Comparison of ENCODE assay signal across 1 cellular context in the genomic region with DNA sequence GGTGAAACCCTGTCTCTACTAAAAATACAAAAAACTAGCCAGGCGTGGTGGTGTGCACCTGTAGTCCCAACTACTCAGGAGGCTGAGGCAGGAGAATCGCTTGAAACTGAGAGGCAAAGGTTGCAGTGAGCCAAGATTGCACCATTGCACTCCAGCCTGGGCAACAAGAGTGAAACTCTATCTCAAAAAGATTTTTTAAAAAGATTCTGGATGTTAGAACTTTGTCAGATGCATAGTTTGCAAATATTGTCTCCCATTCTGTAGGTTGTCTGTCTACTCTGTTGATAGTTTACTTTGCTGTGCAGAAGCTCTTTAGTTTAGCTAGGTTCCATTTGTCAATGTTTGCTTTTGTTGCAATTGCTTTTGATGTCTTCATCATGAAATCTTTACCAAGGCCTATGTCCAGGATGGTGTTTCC.
TF ChIP-seq lines count a peak whose summit lies in the region.
"Not testable (repeated sequence)": the region's sequence is repeated elsewhere in the genome, so short reads cannot be mapped to it uniquely, and the experiment has no call there.

No MANE protein-coding gene starts in this region.

TF ChIP-seq in HepG2, 621 proteins besides CTCF, POLR2A, EP300 and RAD21 (continued from another document and continues in another):
- TF ChIP-seq TBL1XR1 (IDR thresholded peaks at IDR 0.05; ENCODE audit: borderline replicate concordance, low read length, partially characterized antibody) (peak; percentile 40), BRD4 (CRISPR knock-in tag; IDR thresholded peaks at IDR 0.05) (0 out of 2 replicates have a peak, but pooled peaks have one; percentile 59), AHDC1 (CRISPR knock-in tag; IDR thresholded peaks at IDR 0.05; ENCODE audit: borderline replicate concordance) (peak; percentile 98), ZFY (CRISPR knock-in tag; IDR thresholded peaks at IDR 0.05) (peak; percentile 36; the same call in 1 of the 2 replicates), ZNF609 (CRISPR knock-in tag; IDR thresholded peaks at IDR 0.05; ENCODE audit: borderline replicate concordance) (peak; percentile 94), NONO (CRISPR knock-in tag; conservative IDR thresholded peaks at IDR 0.05) (peak; percentile 69; the same call in 1 of the 2 replicates), KMT2A (CRISPR knock-in tag; IDR thresholded peaks at IDR 0.05) (0 out of 2 replicates have a peak, but pooled peaks have one; percentile 32), TCF7L2 (IDR thresholded peaks at IDR 0.05; ENCODE audit: low read depth, low read length) (peak; percentile 83), DMAP1 (CRISPR knock-in tag; IDR thresholded peaks at IDR 0.05) (peak; percentile 30; the same call in 1 of the 2 replicates), ZNF710 (CRISPR knock-in tag; IDR thresholded peaks at IDR 0.05; ENCODE audit: borderline replicate concordance) (peak; percentile 51; the same call in 1 of the 2 replicates), FOXO1 (CRISPR knock-in tag; IDR thresholded peaks at IDR 0.05) (peak; percentile 89), CREM (IDR thresholded peaks at IDR 0.05) (peak; percentile 95), SOX5 (CRISPR knock-in tag; IDR thresholded peaks at IDR 0.05; ENCODE audit: borderline replicate concordance) (peak; percentile 94), ATF3 (CRISPR knock-in tag; IDR thresholded peaks at IDR 0.05) (0 out of 2 replicates have a peak, but pooled peaks have one; percentile 26), SP5 (CRISPR knock-in tag; IDR thresholded peaks at IDR 0.05; ENCODE audit: borderline replicate concordance, low read depth) (peak; percentile 32; the same call in 1 of the 2 replicates), ZNF503 (CRISPR knock-in tag; IDR thresholded peaks at IDR 0.05) (peak; percentile 93), ZSCAN5A (CRISPR knock-in tag; IDR thresholded peaks at IDR 0.05; ENCODE audit: borderline replicate concordance) (peak; percentile 75; the same call in 1 of the 2 replicates), KAT8 (CRISPR knock-in tag; IDR thresholded peaks at IDR 0.05) (peak; percentile 71)
- TF ChIP-seq NONO (IDR thresholded peaks at IDR 0.05); CREM (CRISPR knock-in tag; IDR thresholded peaks at IDR 0.05): not testable (repeated sequence)
- TF ChIP-seq, protein P1, sequence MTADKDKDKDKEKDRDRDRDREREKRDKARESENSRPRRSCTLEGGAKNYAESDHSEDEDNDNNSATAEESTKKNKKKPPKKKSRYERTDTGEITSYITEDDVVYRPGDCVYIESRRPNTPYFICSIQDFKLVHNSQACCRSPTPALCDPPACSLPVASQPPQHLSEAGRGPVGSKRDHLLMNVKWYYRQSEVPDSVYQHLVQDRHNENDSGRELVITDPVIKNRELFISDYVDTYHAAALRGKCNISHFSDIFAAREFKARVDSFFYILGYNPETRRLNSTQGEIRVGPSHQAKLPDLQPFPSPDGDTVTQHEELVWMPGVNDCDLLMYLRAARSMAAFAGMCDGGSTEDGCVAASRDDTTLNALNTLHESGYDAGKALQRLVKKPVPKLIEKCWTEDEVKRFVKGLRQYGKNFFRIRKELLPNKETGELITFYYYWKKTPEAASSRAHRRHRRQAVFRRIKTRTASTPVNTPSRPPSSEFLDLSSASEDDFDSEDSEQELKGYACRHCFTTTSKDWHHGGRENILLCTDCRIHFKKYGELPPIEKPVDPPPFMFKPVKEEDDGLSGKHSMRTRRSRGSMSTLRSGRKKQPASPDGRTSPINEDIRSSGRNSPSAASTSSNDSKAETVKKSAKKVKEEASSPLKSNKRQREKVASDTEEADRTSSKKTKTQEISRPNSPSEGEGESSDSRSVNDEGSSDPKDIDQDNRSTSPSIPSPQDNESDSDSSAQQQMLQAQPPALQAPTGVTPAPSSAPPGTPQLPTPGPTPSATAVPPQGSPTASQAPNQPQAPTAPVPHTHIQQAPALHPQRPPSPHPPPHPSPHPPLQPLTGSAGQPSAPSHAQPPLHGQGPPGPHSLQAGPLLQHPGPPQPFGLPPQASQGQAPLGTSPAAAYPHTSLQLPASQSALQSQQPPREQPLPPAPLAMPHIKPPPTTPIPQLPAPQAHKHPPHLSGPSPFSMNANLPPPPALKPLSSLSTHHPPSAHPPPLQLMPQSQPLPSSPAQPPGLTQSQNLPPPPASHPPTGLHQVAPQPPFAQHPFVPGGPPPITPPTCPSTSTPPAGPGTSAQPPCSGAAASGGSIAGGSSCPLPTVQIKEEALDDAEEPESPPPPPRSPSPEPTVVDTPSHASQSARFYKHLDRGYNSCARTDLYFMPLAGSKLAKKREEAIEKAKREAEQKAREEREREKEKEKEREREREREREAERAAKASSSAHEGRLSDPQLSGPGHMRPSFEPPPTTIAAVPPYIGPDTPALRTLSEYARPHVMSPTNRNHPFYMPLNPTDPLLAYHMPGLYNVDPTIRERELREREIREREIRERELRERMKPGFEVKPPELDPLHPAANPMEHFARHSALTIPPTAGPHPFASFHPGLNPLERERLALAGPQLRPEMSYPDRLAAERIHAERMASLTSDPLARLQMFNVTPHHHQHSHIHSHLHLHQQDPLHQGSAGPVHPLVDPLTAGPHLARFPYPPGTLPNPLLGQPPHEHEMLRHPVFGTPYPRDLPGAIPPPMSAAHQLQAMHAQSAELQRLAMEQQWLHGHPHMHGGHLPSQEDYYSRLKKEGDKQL (CRISPR knock-in tag; IDR thresholded peaks at IDR 0.05; ENCODE audit: low read depth) = peak; percentile 96
